In genomic region chr14:35401853-35402252, GRCh38 we compare ENCODE assay signal across 9 cellular contexts. TPM values are rescaled to one million over a fixed set of nuclear protein-coding genes. Genes with fewer than 3 reads are reported as not detected.
DNase-seq lines count a peak whose midpoint lies in the region; ATAC-seq and TF ChIP-seq lines count a peak whose summit lies in the region.
"Had no signal": no experiment of that assay in that cellular context is flagged by ENCODE, and none has a peak within 500 bp of the region (broad histone marks: within the 10 kb centered on the region; RNA-seq: fewer than 3 reads in every experiment).

No MANE protein-coding gene starts in this region.

- H3K79me2 ChIP-seq in GM23248 (ENCODE audit: insufficient read depth) = peaks cover 22% of the 10 kb centered on the region

- H2AFZ ChIP-seq in GM23248 = no peak overlapping the region

- peak; percentile 45 for DNase-seq in GM23248
- DNase-seq in right atrium auricular region (ENCODE audit: low spot score) = no peak
- DNase-seq in occipital lobe (lab: John Stamatoyannopoulos, UW) = no peak
- DNase-seq in AG08396 (ENCODE audit: low spot score) = no peak
- no peak for DNase-seq in cerebellar nuclear complex (lab: John Stamatoyannopoulos, UW)
- DNase-seq: NCI-H1048 had no signal

- peak overlapping the region; percentile 100 for H3K9ac ChIP-seq in GM23248

- in situ Hi-C loops in GM23248 (cut with MboI) = no loop called here

- peaks cover 32% of the 10 kb centered on the region for H3K36me3 ChIP-seq in GM23248 (ENCODE audit: low read depth)
- peaks cover 37% of the 10 kb centered on the region for H3K36me3 ChIP-seq in right atrium auricular region

- H3K27me3 ChIP-seq in GM23248 (replicated peaks; ENCODE audit: insufficient read depth) (no peaks in the 10 kb centered on the region), right atrium auricular region (no peaks in the 10 kb centered on the region)

- H4K20me1 ChIP-seq in GM23248 (ENCODE audit: insufficient read depth) = peaks cover 10% of the 10 kb centered on the region

- no peak for TF ChIP-seq CTCF in right atrium auricular region (IDR thresholded peaks at IDR 0.05)

- no peak for ATAC-seq in HG03565 (IDR thresholded peaks at IDR 0.05; ENCODE audit: unreplicated experiment)

- 28 to 32% methylated on average over 8 of the region's 8 CpGs for WGBS in GM23248 (ENCODE audit: low coverage in 1 of 2, low lambda C conversion rate in 2 of 2, missing lambda C conversion rate in 2 of 2), 2 experiments
- 17 to 21% (median 20%) methylated on average over 8 of the region's 8 CpGs for WGBS in adipose tissue, 3 donors

- peak overlapping the region; percentile 93 for H3K4me3 ChIP-seq in GM23248
- H3K4me3 ChIP-seq in right atrium auricular region = peak overlapping the region; percentile 75 to 93
- H3K4me3 ChIP-seq in skin epidermis = peak overlapping the region; percentile 73 to 90 (median 83)

- H3K9me3 ChIP-seq in GM23248 (ENCODE audit: low read depth) (no peaks in the 10 kb centered on the region), right atrium auricular region (no peaks in the 10 kb centered on the region)

- H3F3A ChIP-seq in GM23248 (ENCODE audit: insufficient read depth) = peaks cover 51% of the 10 kb centered on the region

- H3K4me1 ChIP-seq in GM23248 (ENCODE audit: insufficient read depth) (peaks cover 27% of the 10 kb centered on the region), right atrium auricular region (peaks cover 0 to 74% of the 10 kb centered on the region in 2 donors)

- H3K4me2 ChIP-seq in GM23248 (ENCODE audit: unreplicated experiment) = peak overlapping the region; percentile 93

- H3K9me2 ChIP-seq in GM23248 (ENCODE audit: insufficient read depth) = no peaks in the 10 kb centered on the region

- H3K27ac ChIP-seq in GM23248 (no peak overlapping the region), adipose tissue (ENCODE audit: low read depth, low read length) (peak overlapping the region; percentile 2), right atrium auricular region (peak overlapping the region; percentile 97 to 100), skin epidermis (peak overlapping the region in 19 of 21 experiments; percentile 96 to 100 (median 100))

RNA-seq across cellular contexts. Expression of gene NFKBIA, which starts 2.7 kb away (rescaled TPM):
- 46.5 and 60.4 TPM in 2 replicates for total RNA-seq in GM23248 (2014; rRNA removed; shearing (Covaris generic))
- polyA plus RNA-seq in GM23248 (2016; fragmentation: Nextera tagmentation; extraction: Ambion mirVana) = 39.8 and 40.2 TPM in 2 replicates
- polyA plus RNA-seq in adipose tissue = 100 to 1,000 TPM in 2 of 3 donors, 10 to 100 TPM in 1; 71.7 to 422 (median 244) TPM
- 100 to 1,000 TPM; 237 to 302 TPM for total RNA-seq in right atrium auricular region
- 46.9 TPM for total RNA-seq in occipital lobe
